Comparison of ENCODE assay signal across 2 cellular contexts in the genomic region with DNA sequence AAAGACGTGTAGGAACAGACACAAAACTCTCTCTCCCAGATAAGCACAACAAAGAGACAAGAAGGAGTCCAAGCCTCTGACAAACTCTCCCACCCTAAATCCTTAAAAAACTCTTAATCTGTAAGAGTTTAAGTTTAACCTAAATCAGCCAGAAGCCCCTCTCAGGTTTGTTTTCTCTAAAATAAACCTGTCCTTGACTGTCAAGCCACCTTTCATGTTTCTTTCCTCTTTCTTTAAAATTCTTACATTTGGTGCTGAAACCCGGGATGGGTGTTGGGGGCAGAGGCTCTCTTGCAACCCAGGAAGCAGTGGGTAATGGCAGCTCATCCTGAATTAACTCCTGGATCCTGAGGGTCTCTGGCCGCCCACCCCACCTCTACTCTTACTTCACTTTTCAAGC.
TF ChIP-seq lines count a peak whose summit lies in the region.

No MANE protein-coding gene starts in this region.

TF ChIP-seq in HepG2, 621 proteins besides CTCF, POLR2A, EP300 and RAD21:
- TF ChIP-seq ZBTB3 (CRISPR knock-in tag; IDR thresholded peaks at IDR 0.05; ENCODE audit: borderline replicate concordance, low read depth) (no peak), ZNF850 (CRISPR knock-in tag; conservative IDR thresholded peaks at IDR 0.05) (0 out of 2 replicates have a peak, but pooled peaks have one; percentile 62)
- TF ChIP-seq, protein P1, sequence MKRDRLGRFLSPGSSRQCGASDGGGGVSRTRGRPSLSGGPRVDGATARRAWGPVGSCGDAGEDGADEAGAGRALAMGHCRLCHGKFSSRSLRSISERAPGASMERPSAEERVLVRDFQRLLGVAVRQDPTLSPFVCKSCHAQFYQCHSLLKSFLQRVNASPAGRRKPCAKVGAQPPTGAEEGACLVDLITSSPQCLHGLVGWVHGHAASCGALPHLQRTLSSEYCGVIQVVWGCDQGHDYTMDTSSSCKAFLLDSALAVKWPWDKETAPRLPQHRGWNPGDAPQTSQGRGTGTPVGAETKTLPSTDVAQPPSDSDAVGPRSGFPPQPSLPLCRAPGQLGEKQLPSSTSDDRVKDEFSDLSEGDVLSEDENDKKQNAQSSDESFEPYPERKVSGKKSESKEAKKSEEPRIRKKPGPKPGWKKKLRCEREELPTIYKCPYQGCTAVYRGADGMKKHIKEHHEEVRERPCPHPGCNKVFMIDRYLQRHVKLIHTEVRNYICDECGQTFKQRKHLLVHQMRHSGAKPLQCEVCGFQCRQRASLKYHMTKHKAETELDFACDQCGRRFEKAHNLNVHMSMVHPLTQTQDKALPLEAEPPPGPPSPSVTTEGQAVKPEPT (CRISPR knock-in tag; IDR thresholded peaks at IDR 0.05; ENCODE audit: low read depth), result no peak
TF ChIP-seq in HepG2: peak in this region for 1.

TF ChIP-seq in K562, 482 proteins besides CTCF, POLR2A, EP300 and RAD21:
- 0 out of 2 replicates have a peak, but pooled peaks have one; percentile 22 for TF ChIP-seq CHAMP1 (IDR thresholded peaks at IDR 0.05)
- TF ChIP-seq RBM25 (IDR thresholded peaks at IDR 0.05; ENCODE audit: low read depth, low read length, severe bottlenecking), result peak; percentile 70
- TF ChIP-seq NR1H2 (CRISPR knock-in tag; IDR thresholded peaks at IDR 0.05), result no peak
- no peak for TF ChIP-seq ZNF699 (CRISPR knock-in tag; IDR thresholded peaks at IDR 0.05; ENCODE audit: insufficient replicate concordance)
- peak; percentile 94 for TF ChIP-seq HLTF (IDR thresholded peaks at IDR 0.05)
- TF ChIP-seq, protein P2, sequence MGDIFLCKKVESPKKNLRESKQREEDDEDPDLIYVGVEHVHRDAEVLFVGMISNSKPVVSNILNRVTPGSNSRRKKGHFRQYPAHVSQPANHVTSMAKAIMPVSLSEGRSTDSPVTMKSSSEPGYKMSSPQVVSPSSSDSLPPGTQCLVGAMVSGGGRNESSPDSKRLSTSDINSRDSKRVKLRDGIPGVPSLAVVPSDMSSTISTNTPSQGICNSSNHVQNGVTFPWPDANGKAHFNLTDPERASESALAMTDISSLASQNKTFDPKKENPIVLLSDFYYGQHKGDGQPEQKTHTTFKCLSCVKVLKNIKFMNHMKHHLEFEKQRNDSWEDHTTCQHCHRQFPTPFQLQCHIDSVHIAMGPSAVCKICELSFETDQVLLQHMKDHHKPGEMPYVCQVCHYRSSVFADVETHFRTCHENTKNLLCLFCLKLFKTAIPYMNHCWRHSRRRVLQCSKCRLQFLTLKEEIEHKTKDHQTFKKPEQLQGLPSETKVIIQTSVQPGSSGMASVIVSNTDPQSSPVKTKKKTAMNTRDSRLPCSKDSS (IDR thresholded peaks at IDR 0.05; ENCODE audit: low read depth, partially characterized antibody), result no peak
- no peak for TF ChIP-seq CEBPZ (IDR thresholded peaks at IDR 0.05; ENCODE audit: borderline replicate concordance, low read depth, low read length)
- no peak for TF ChIP-seq CUX1 (CRISPR knock-in tag; IDR thresholded peaks at IDR 0.05)
- TF ChIP-seq ZBTB33 (CRISPR knock-in tag; IDR thresholded peaks at IDR 0.05), result no peak
TF ChIP-seq in K562: peak in this region for 3.
